Comparison of ENCODE assay signal across 10 cellular contexts in the genomic region with DNA sequence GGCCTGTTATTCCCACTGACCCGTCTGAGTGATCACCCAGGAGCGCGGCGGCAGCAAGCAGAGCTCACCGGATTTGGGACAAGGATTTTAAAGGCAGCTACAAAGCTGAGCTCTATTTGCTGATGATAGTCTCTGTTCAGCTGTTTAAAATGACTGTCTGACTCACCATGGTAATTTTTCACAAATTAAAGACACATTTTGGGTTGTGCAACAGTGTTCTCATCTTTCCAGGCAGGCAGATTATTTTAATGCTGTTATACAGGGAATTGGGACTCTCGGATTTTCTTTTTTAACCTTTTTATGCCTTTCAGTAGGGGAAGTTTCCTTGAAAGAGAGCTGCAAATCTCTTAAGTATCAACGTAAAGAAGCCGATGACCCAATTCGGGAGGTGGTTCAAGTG. TPM values are rescaled to one million over a fixed set of nuclear protein-coding genes. Genes with fewer than 3 reads are reported as not detected.
DNase-seq lines count a peak whose midpoint lies in the region; ATAC-seq and TF ChIP-seq lines count a peak whose summit lies in the region.
"Not testable (repeated sequence)": the region's sequence is repeated elsewhere in the genome, so short reads cannot be mapped to it uniquely, and the experiment has no call there.
"Had no signal": no experiment of that assay in that cellular context is flagged by ENCODE, and none has a peak within 500 bp of the region (broad histone marks: within the 10 kb centered on the region; RNA-seq: fewer than 3 reads in every experiment).

No MANE protein-coding gene starts in this region.

- H3K36me3 ChIP-seq in mesenchymal stem cell (ENCODE audit: control insufficient read depth in 1 of 2, insufficient read depth in 2 of 2, low read depth in 1 of 2, low read length in 2 of 2) (peaks cover 20 to 33% of the 10 kb centered on the region in 2 experiments), skeletal muscle satellite cell (ENCODE audit: insufficient read depth, low read length) (peaks cover 13% of the 10 kb centered on the region)
- not testable (repeated sequence) for H3K36me3 ChIP-seq in uterus

- H3K27ac ChIP-seq in CD4-positive, alpha-beta T cell (ENCODE audit: low read depth, low read length); mesenchymal stem cell (ENCODE audit: low read length, poor library complexity, severe bottlenecking): not testable (repeated sequence)
- peak overlapping the region; percentile 39 to 54 for H3K27ac ChIP-seq in uterus

- not testable (repeated sequence) for TF ChIP-seq CTCF in CD4-positive, alpha-beta T cell (IDR thresholded peaks at IDR 0.05); choroid plexus epithelial cell (conservative IDR thresholded peaks at IDR 0.05; ENCODE audit: low read depth, low read length); fibroblast of mammary gland (conservative IDR thresholded peaks at IDR 0.05; ENCODE audit: control insufficient read depth, insufficient read depth, low read depth, low read length); uterus (IDR thresholded peaks at IDR 0.05)

- H3K79me1 ChIP-seq in mesenchymal stem cell (replicated peaks; ENCODE audit: low read length, poor library complexity, severe bottlenecking): not testable (repeated sequence)

- DNase-seq in CD4-positive, alpha-beta T cell; uterus: not testable (repeated sequence)
- DNase-seq in RPMI7951 (ENCODE audit: low read depth) (peak; percentile 17), choroid plexus epithelial cell (ENCODE audit: low read depth) (peak; percentile 36), fibroblast of mammary gland (ENCODE audit: low read depth) (peak; percentile 49), mesenchymal stem cell (peak; percentile 17)

- not testable (repeated sequence) for H3K4me1 ChIP-seq in mesenchymal stem cell (ENCODE audit: control insufficient read depth, insufficient read depth, low read depth, low read length); skeletal muscle satellite cell (ENCODE audit: control insufficient read depth, insufficient read depth, low read length); uterus

- POLR2A ChIA-PET in CD4-positive, alpha-beta T cell (lab: Charles Lee): not testable (repeated sequence)

- H2AK5ac ChIP-seq in mesenchymal stem cell (ENCODE audit: low read length, severe bottlenecking): not testable (repeated sequence)

- ATAC-seq in CD4-positive, alpha-beta T cell (ENCODE audit: poor library complexity): not testable (repeated sequence)

- WGBS in mesenchymal stem cell: 92% methylated on average over 4 of the region's 9 CpGs

- not testable (repeated sequence) for H3K14ac ChIP-seq in mesenchymal stem cell (ENCODE audit: low read length in 2 of 2)

- intact Hi-C loops in CD4-positive, alpha-beta T cell (cut with DNase I, micrococcal nuclease); uterus (cut with DNase I; ENCODE audit: low total_unique reads): not testable (repeated sequence)

- H3K9me3 Mint-ChIP-seq in CD4-positive, alpha-beta T cell; activated naive CD4-positive, alpha-beta T cell treated with anti-CD3 and anti-CD28 coated beads, Interleukin-2, amount 50 U/mL, for 24 hours: not testable (repeated sequence)

- not testable (repeated sequence) for TF ChIP-seq POLR2A in uterus (IDR thresholded peaks at IDR 0.05)

- not testable (repeated sequence) for H3K4me2 ChIP-seq in mesenchymal stem cell (ENCODE audit: low read length, poor library complexity, severe bottlenecking)
- H3K4me2 ChIP-seq in skeletal muscle satellite cell (ENCODE audit: low read length): peak overlapping the region; percentile 39

- H2BK12ac ChIP-seq in mesenchymal stem cell (ENCODE audit: low read length in 2 of 2): not testable (repeated sequence)

- H3K27me3 ChIP-seq in CD4-positive, alpha-beta T cell (ENCODE audit: control insufficient read depth, insufficient read depth, low read length); mesenchymal stem cell (ENCODE audit: control insufficient read depth in 1 of 2, insufficient read depth in 1 of 2, low read length in 2 of 2); skeletal muscle satellite cell (ENCODE audit: control insufficient read depth, insufficient read depth, low read length); uterus: not testable (repeated sequence)

- not testable (repeated sequence) for H2BK120ac ChIP-seq in mesenchymal stem cell (ENCODE audit: low read depth, low read length)

- CTCF ChIA-PET in CD4-positive, alpha-beta T cell (lab: Charles Lee): not testable (repeated sequence)

- H3K9me3 ChIP-seq in CD4-positive, alpha-beta T cell (ENCODE audit: control insufficient read depth, low read length); mesenchymal stem cell (ENCODE audit: control insufficient read depth, low read length); skeletal muscle satellite cell (replicated peaks; ENCODE audit: low read length); uterus: not testable (repeated sequence)

- H2AFZ ChIP-seq in mesenchymal stem cell (ENCODE audit: low read depth, low read length): not testable (repeated sequence)

- H3K4ac ChIP-seq in mesenchymal stem cell (ENCODE audit: low read depth in 1 of 2, low read length in 2 of 2): not testable (repeated sequence)

- not testable (repeated sequence) for H3K23ac ChIP-seq in mesenchymal stem cell (ENCODE audit: low read length in 2 of 2)

- peak overlapping the region; percentile 49 for H3K27ac Mint-ChIP-seq in CD4-positive, alpha-beta T cell
- peak overlapping the region; percentile 41 for H3K27ac Mint-ChIP-seq in activated naive CD4-positive, alpha-beta T cell treated with anti-CD3 and anti-CD28 coated beads, Interleukin-2, amount 50 U/mL, for 24 hours

- H3K4me1 Mint-ChIP-seq in CD4-positive, alpha-beta T cell (ENCODE audit: low read depth); activated naive CD4-positive, alpha-beta T cell treated with anti-CD3 and anti-CD28 coated beads, Interleukin-2, amount 50 U/mL, for 24 hours: not testable (repeated sequence)

- H3K4me3 ChIP-seq in choroid plexus epithelial cell (ENCODE audit: low read depth, low read length); skeletal muscle satellite cell (ENCODE audit: low read length); uterus: not testable (repeated sequence)
- H3K4me3 ChIP-seq in fibroblast of mammary gland (ENCODE audit: control insufficient read depth, low read depth, low read length) (peak overlapping the region; percentile 9), mesenchymal stem cell (ENCODE audit: insufficient read depth in 1 of 2, low read depth in 1 of 2, low read length in 2 of 2) (peak overlapping the region in 1 of 2 experiments; percentile 37)

- H2BK15ac ChIP-seq in mesenchymal stem cell (ENCODE audit: low read depth, poor library complexity, severe bottlenecking): not testable (repeated sequence)

- not testable (repeated sequence) for H3K27me3 Mint-ChIP-seq in CD4-positive, alpha-beta T cell; activated naive CD4-positive, alpha-beta T cell treated with anti-CD3 and anti-CD28 coated beads, Interleukin-2, amount 50 U/mL, for 24 hours

- not testable (repeated sequence) for H4K91ac ChIP-seq in mesenchymal stem cell (ENCODE audit: low read length)

- H2BK5ac ChIP-seq in mesenchymal stem cell (ENCODE audit: low read depth, low read length, poor library complexity, severe bottlenecking): not testable (repeated sequence)

- H3K9ac ChIP-seq in mesenchymal stem cell (ENCODE audit: low read length): peak overlapping the region; percentile 78
- not testable (repeated sequence) for H3K9ac ChIP-seq in skeletal muscle satellite cell (ENCODE audit: low read depth, low read length)

- H3K4me3 Mint-ChIP-seq in CD4-positive, alpha-beta T cell; activated naive CD4-positive, alpha-beta T cell treated with anti-CD3 and anti-CD28 coated beads, Interleukin-2, amount 50 U/mL, for 24 hours: not testable (repeated sequence)

- H4K8ac ChIP-seq in mesenchymal stem cell (ENCODE audit: low read length): not testable (repeated sequence)

- peaks cover 15% of the 10 kb centered on the region for H3K36me3 Mint-ChIP-seq in CD4-positive, alpha-beta T cell (ENCODE audit: low read depth)
- not testable (repeated sequence) for H3K36me3 Mint-ChIP-seq in activated naive CD4-positive, alpha-beta T cell treated with anti-CD3 and anti-CD28 coated beads, Interleukin-2, amount 50 U/mL, for 24 hours

- not testable (repeated sequence) for H3K18ac ChIP-seq in mesenchymal stem cell (ENCODE audit: low read depth in 1 of 2, low read length in 2 of 2)

RNA-seq across cellular contexts. Expression of a gene that starts 3.6 kb away (rescaled TPM):
- total RNA-seq in CD4-positive, alpha-beta T cell: 10 to 100 TPM; 49.8 to 52.0 TPM
- total RNA-seq in RPMI7951 (2014; rRNA removed; shearing (Covaris generic)): 10.0 and 10.7 TPM in 2 replicates
- 28.9 TPM for polyA plus RNA-seq in mesenchymal stem cell (2013, experiment 1 of 2)
- polyA plus RNA-seq in mesenchymal stem cell (2013, experiment 2 of 2): 28.6 TPM
- 3.9 and 5.1 TPM in 2 replicates for total RNA-seq in skeletal muscle satellite cell (2012; rRNA removed)
- 10 to 100 TPM in 2 of 4 donors, 1 to 10 TPM in 2; 6.8 to 28.5 (median 11.8) TPM for total RNA-seq in uterus

RNA-seq across cellular contexts. Expression of a gene that starts 30.2 kb away (rescaled TPM):
- total RNA-seq in CD4-positive, alpha-beta T cell: 10 to 100 TPM; 43.9 to 45.3 TPM
- 10.1 and 10.9 TPM in 2 replicates for total RNA-seq in RPMI7951 (2014; rRNA removed; shearing (Covaris generic))
- polyA plus RNA-seq in mesenchymal stem cell (2013, experiment 1 of 2): 29.7 TPM
- 29.4 TPM for polyA plus RNA-seq in mesenchymal stem cell (2013, experiment 2 of 2)
- total RNA-seq in skeletal muscle satellite cell (2012; rRNA removed): 12.0 and 19.3 TPM in 2 replicates
- total RNA-seq in uterus: 10 to 100 TPM; 19.1 to 59.2 (median 52.5) TPM

RNA-seq across cellular contexts. Expression of a gene that starts 30.4 kb away (rescaled TPM):
- total RNA-seq in CD4-positive, alpha-beta T cell: 1 to 10 TPM; 3.0 to 3.7 TPM
- total RNA-seq in RPMI7951 (2014; rRNA removed; shearing (Covaris generic)): 0.24 TPM in 1 of 2 replicates, not detected in the other
- 24.2 TPM for polyA plus RNA-seq in mesenchymal stem cell (2013, experiment 1 of 2)
- polyA plus RNA-seq in mesenchymal stem cell (2013, experiment 2 of 2): 26.9 TPM
- total RNA-seq in skeletal muscle satellite cell (2012; rRNA removed): 1.1 TPM in 1 of 2 replicates, not detected in the other
- 10 to 100 TPM; 10.0 to 97.3 (median 43.7) TPM for total RNA-seq in uterus
- total RNA-seq: H4, M059J had no signal

RNA-seq across cellular contexts. Expression of a gene that starts 47.1 kb away (rescaled TPM):
- 10 to 100 TPM; 58.3 to 59.4 TPM for total RNA-seq in CD4-positive, alpha-beta T cell
- total RNA-seq in RPMI7951 (2014; rRNA removed; shearing (Covaris generic)): 12.0 and 18.4 TPM in 2 replicates
- polyA plus RNA-seq in mesenchymal stem cell (2013, experiment 1 of 2): 33.5 TPM
- 35.8 TPM for polyA plus RNA-seq in mesenchymal stem cell (2013, experiment 2 of 2)
- total RNA-seq in skeletal muscle satellite cell (2012; rRNA removed): 26.9 and 29.4 TPM in 2 replicates
- total RNA-seq in uterus: 10 to 100 TPM; 43.0 to 78.2 (median 57.6) TPM
